37 cellular contexts compared by ENCODE assay signal in the genomic region with DNA sequence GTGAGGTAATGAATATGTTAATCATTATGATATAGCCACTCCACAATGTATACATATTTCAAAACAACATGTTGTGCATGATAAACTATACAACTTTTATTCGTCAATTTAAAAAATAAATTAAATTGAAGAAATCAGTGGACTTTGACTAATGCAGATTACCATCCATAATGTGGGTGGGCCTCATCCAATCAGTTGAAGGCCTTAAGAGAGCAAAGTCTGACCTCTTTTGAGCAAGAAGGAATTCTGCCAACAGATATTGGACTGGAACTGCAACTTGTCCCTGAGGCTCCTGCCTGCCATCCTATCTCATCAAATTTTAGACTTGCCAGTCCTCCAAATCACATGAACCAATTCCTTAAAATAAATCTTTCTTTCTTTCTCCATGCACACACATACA. TPM values are rescaled to one million over a fixed set of nuclear protein-coding genes. Genes with fewer than 3 reads are reported as not detected.
"Had no signal": no experiment of that assay in that cellular context is flagged by ENCODE, and none has a peak within 500 bp of the region (broad histone marks: within the 10 kb centered on the region; RNA-seq: fewer than 3 reads in every experiment).

No MANE protein-coding gene starts in this region.

- ATAC-seq: activated CD8-positive, alpha-beta T cell treated with anti-CD3 and anti-CD28 coated beads for 36 hours; activated naive CD4-positive, alpha-beta T cell treated with anti-CD3 and anti-CD28 coated beads, Interleukin-2, amount 50 U/mL, for 72 hours; activated T-cell treated with anti-CD3 and anti-CD28 coated beads, Interleukin-2, amount 50 U/mL, for 4 hours; activated T-cell treated with anti-CD3 and anti-CD28 coated beads, Interleukin-2, amount 50 U/mL, for 72 hours; activated T-helper 17 cell treated with anti-CD3 and anti-CD28 coated beads, Interleukin-2, amount 50 U/mL, for 72 hours; body of pancreas had no signal

- H3K36me3 ChIP-seq: adrenal gland, brain microvascular endothelial cell, breast epithelium had no signal

- H3K27ac ChIP-seq: adrenal gland, body of pancreas, brain microvascular endothelial cell, breast epithelium, VCaP had no signal

- H3K27me3 ChIP-seq: body of pancreas, brain microvascular endothelial cell had no signal

- FAIRE-seq: TTC549 had no signal

- DNase-seq: activated B cell treated with CpG ODN at 0.5 μM for 24 hours; activated CD4-positive, alpha-beta memory T cell treated with anti-CD3 and anti-CD28 coated beads for 36 hours; activated CD4-positive, alpha-beta T cell treated with anti-CD3 and anti-CD28 coated beads for 4 hours; activated CD4-positive, alpha-beta T cell treated with anti-CD3 and anti-CD28 coated beads, Interleukin-2, amount 10 ng/mL, durations not matched to agents 24 days and 14 days; activated CD4-positive, alpha-beta T cell treated with anti-CD3 and anti-CD28 coated beads, Interleukin-2, amount 50 U/mL, for 1 hour; activated CD4-positive, alpha-beta T cell treated with anti-CD3 and anti-CD28 coated beads, Interleukin-2, amount 50 U/mL, for 4 hours; activated CD4-positive, CD25-positive, alpha-beta regulatory T cell treated with anti-CD3 and anti-CD28 coated beads, Interleukin-2, amount 50 U/mL, for 72 hours; activated CD8-positive, alpha-beta memory T cell treated with anti-CD3 and anti-CD28 coated beads, Interleukin-2, amount 50 U/mL, for 4 hours; activated CD8-positive, alpha-beta T cell treated with anti-CD3 and anti-CD28 coated beads for 36 hours; activated effector memory CD4-positive, alpha-beta T cell treated with anti-CD3 and anti-CD28 coated beads, Interleukin-2, amount 50 U/mL, for 16 hours; activated gamma-delta T cell treated with Interleukin-2 at 50 U/mL for 16 hours; activated naive CD4-positive, alpha-beta T cell; activated naive CD4-positive, alpha-beta T cell treated with anti-CD3 and anti-CD28 coated beads for 36 hours; activated naive CD4-positive, alpha-beta T cell treated with anti-CD3 and anti-CD28 coated beads, Interleukin-2, amount 50 U/mL, for 16 hours; activated naive CD8-positive, alpha-beta T cell treated with anti-CD3 and anti-CD28 coated beads for 36 hours; activated T-cell treated with anti-CD3 and anti-CD28 coated beads for 4 hours; activated T-cell treated with anti-CD3 and anti-CD28 coated beads, Interleukin-2, amount 50 U/mL, for 1 hour; activated T-cell treated with anti-CD3 and anti-CD28 coated beads, Interleukin-2, amount 50 U/mL, for 4 hours; activated T-cell treated with anti-CD3 and anti-CD28 coated beads, Interleukin-2, amount 50 U/mL, for 72 hours; adrenal gland; amniotic stem cell; aorta; body of pancreas; brain microvascular endothelial cell; central memory CD4-positive, alpha-beta T cell; T-helper 2 cell; T-helper 9 cell had no signal

- H3K4me1 ChIP-seq: adrenal gland, body of pancreas, breast epithelium had no signal

- H3K9me3 ChIP-seq: adrenal gland, body of pancreas, breast epithelium had no signal

- H3K4me3 ChIP-seq: adrenal gland, body of pancreas, breast epithelium had no signal

RNA-seq across cellular contexts. Expression of a gene that starts 57.4 kb away (rescaled TPM):
- total RNA-seq: activated B cell treated with CpG ODN at 0.5 μM for 24 hours had no signal

RNA-seq across cellular contexts. Expression of a gene that starts 59.9 kb away (rescaled TPM):
- total RNA-seq: activated B cell treated with CpG ODN at 0.5 μM for 24 hours; activated CD4-positive, alpha-beta memory T cell treated with anti-CD3 and anti-CD28 coated beads for 36 hours; activated CD4-positive, alpha-beta T cell treated with anti-CD3 and anti-CD28 coated beads, Interleukin-2, amount 10 ng/mL, durations not matched to agents 24 days and 14 days; activated CD8-positive, alpha-beta memory T cell treated with anti-CD3 and anti-CD28 coated beads for 36 hours; activated CD8-positive, alpha-beta T cell treated with anti-CD3 and anti-CD28 coated beads for 36 hours; activated naive CD4-positive, alpha-beta T cell treated with anti-CD3 and anti-CD28 coated beads for 36 hours; activated naive CD4-positive, alpha-beta T cell treated with anti-CD3 and anti-CD28 coated beads, Interleukin-2, amount 50 U/mL, for 72 hours; activated naive CD8-positive, alpha-beta T cell treated with anti-CD3 and anti-CD28 coated beads for 36 hours; activated T-cell treated with anti-CD3 and anti-CD28 coated beads, Interleukin-2, amount 50 U/mL, for 4 hours; activated T-cell treated with anti-CD3 and anti-CD28 coated beads, Interleukin-2, amount 50 U/mL, for 72 hours; activated T-helper 1 cell treated with anti-CD3 and anti-CD28 coated beads, Interleukin-12 subunit alpha, Interleukin-12 subunit beta, Interleukin-2, Interleukin-4 antibody, amounts not matched to agents 30 ng/mL and 10 ng/mL and 1 ng/mL, durations not matched to agents 14 hours and 24 hours and 36 hours; activated T-helper 17 cell treated with anti-CD3 and anti-CD28 coated beads, Interleukin-2, amount 50 U/mL, for 72 hours; adrenal gland; aorta; astrocyte; body of pancreas; breast epithelium; cardiac septum; cerebellum had no signal
- polyA plus RNA-seq: adrenal gland, aorta had no signal
